2 cellular contexts compared by ENCODE assay signal in the genomic region with DNA sequence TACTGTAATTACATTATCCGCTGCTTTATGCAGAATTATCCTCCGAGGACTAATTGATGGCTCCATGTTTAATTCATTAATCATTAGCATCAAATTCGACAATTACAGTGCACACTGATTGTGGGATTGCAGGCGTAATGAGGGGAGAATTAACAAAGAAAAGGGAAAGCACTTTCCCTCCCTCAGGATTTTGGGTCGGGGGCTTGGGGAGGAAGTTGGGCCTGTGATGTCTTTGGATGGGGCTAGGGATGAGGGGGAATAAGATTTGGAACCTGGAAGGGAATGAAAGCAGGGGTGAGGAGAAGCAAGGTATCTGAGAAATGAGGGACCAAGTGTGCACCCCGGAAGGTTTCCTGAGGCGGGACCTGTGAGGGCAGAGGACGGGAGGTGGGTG.
A peak's percentile ranks its signal among the peaks of the same experiment; 100 is the strongest.
TF ChIP-seq lines count a peak whose summit lies in the region.

No MANE protein-coding gene starts in this region.

TF ChIP-seq in HEK293, 187 proteins besides CTCF, POLR2A, EP300 and RAD21:
- TF ChIP-seq ZNF366 (tag by site-specific recombination; conservative IDR thresholded peaks at IDR 0.05): no peak
- TF ChIP-seq PRDM1 (tag by site-specific recombination; IDR thresholded peaks at IDR 0.05): peak; percentile 63; the same call in 1 of the 2 replicates

TF ChIP-seq in K562, 482 proteins besides CTCF, POLR2A, EP300 and RAD21:
- 0 out of 2 replicates have a peak, but pooled peaks have one; percentile 30 for TF ChIP-seq SUPT5H (IDR thresholded peaks at IDR 0.05)
- TF ChIP-seq CCAR2 (IDR thresholded peaks at IDR 0.05; ENCODE audit: low read depth, low read length): no peak
